ENCODE assay signal across 23 cellular contexts in genomic region chr4:169040559-169041261, GRCh38.
"Had no signal": no experiment of that assay in that cellular context is flagged by ENCODE, and none has a peak within 500 bp of the region (broad histone marks: within the 10 kb centered on the region; RNA-seq: fewer than 3 reads in every experiment).

No MANE protein-coding gene starts in this region.

- ATAC-seq: body of pancreas; gastrocnemius medialis; natural killer cell treated with Interleukin-12 subunit alpha and Interleukin-12 subunit beta and Interleukin-15 and Interleukin-18, amount 100 ng/mL, for 72 hours; right cardiac atrium had no signal

- H3K27me3 ChIP-seq: adrenal gland, body of pancreas, gastrocnemius medialis, upper lobe of left lung, vagina had no signal

- H3K36me3 ChIP-seq: adrenal gland, gastrocnemius medialis, upper lobe of left lung, vagina had no signal

- H3K9me3 ChIP-seq: adrenal gland, body of pancreas, gastrocnemius medialis, upper lobe of left lung, vagina had no signal

- H3K4me1 ChIP-seq: adrenal gland, body of pancreas, gastrocnemius medialis, vagina had no signal

- DNase-seq: activated CD4-positive, alpha-beta T cell treated with anti-CD3 and anti-CD28 coated beads for 48 hours; activated CD4-positive, alpha-beta T cell treated with anti-CD3 and anti-CD28 coated beads, Interleukin-2, amount 50 U/mL, for 48 hours; activated CD8-positive, alpha-beta memory T cell treated with anti-CD3 and anti-CD28 coated beads for 24 hours; activated effector memory CD4-positive, alpha-beta T cell treated with anti-CD3 and anti-CD28 coated beads, Interleukin-2, amount 50 U/mL, for 16 hours; activated naive CD4-positive, alpha-beta T cell treated with anti-CD3 and anti-CD28 coated beads for 36 hours; activated naive CD8-positive, alpha-beta T cell treated with anti-CD3 and anti-CD28 coated beads for 36 hours; adrenal gland; aorta; effector memory CD4-positive, alpha-beta T cell; erythroblast; gastrocnemius medialis; glutamatergic neuron; islet precursor cell; mesenchymal stem cell; posterior cingulate gyrus; right cardiac atrium; stimulated activated CD4-positive, alpha-beta T cell treated with anti-CD3 and anti-CD28 coated beads, Interleukin-2, amount 100 ng/mL, for 48 hours; substantia nigra had no signal

- H3K27ac ChIP-seq: adrenal gland, body of pancreas, gastrocnemius medialis, upper lobe of left lung, vagina had no signal

- H3K4me3 ChIP-seq: adrenal gland, body of pancreas, gastrocnemius medialis, upper lobe of left lung, vagina had no signal

- FAIRE-seq: colon had no signal
